24 cellular contexts compared by ENCODE assay signal in genomic region chr4:185179488-185179887, GRCh38. TPM values are rescaled to one million over a fixed set of nuclear protein-coding genes. Genes with fewer than 3 reads are reported as not detected.
DNase-seq lines count a peak whose midpoint lies in the region; ATAC-seq and FAIRE-seq lines count a peak whose summit lies in the region.
"Had no signal": no experiment of that assay in that cellular context is flagged by ENCODE, and none has a peak within 500 bp of the region (broad histone marks: within the 10 kb centered on the region; RNA-seq: fewer than 3 reads in every experiment).

No MANE protein-coding gene starts in this region.

- H3K9me3 Mint-ChIP-seq in activated CD4-positive, alpha-beta T cell treated with anti-CD3 and anti-CD28 coated beads for 36 hours (ENCODE audit: low read depth): no peaks in the 10 kb centered on the region
- H3K9me3 Mint-ChIP-seq in activated T-cell treated with anti-CD3 and anti-CD28 coated beads, Interleukin-2, amount 50 U/mL, for 72 hours: no peaks in the 10 kb centered on the region
- H3K9me3 Mint-ChIP-seq in activated T-cell treated with anti-CD3 and anti-CD28 coated beads, Interleukin-2, amount 50 U/mL, for 24 hours: no peaks in the 10 kb centered on the region
- H3K9me3 Mint-ChIP-seq: CD14-positive monocyte; CD8-positive, alpha-beta memory T cell had no signal

- intact Hi-C loops in activated CD4-positive, alpha-beta T cell treated with anti-CD3 and anti-CD28 coated beads for 36 hours (cut with DNase I, micrococcal nuclease): no loop called here

- H3K27ac Mint-ChIP-seq in activated CD4-positive, alpha-beta T cell treated with anti-CD3 and anti-CD28 coated beads for 36 hours: no peak overlapping the region
- no peak overlapping the region for H3K27ac Mint-ChIP-seq in activated T-cell treated with anti-CD3 and anti-CD28 coated beads, Interleukin-2, amount 50 U/mL, for 72 hours
- H3K27ac Mint-ChIP-seq in activated T-cell treated with anti-CD3 and anti-CD28 coated beads, Interleukin-2, amount 50 U/mL, for 24 hours: no peak overlapping the region
- H3K27ac Mint-ChIP-seq: CD14-positive monocyte; CD8-positive, alpha-beta memory T cell had no signal

- CTCF ChIA-PET in activated CD4-positive, alpha-beta T cell treated with anti-CD3 and anti-CD28 coated beads for 36 hours (lab: Charles Lee): no interaction called here

- H3K27me3 Mint-ChIP-seq in activated CD4-positive, alpha-beta T cell treated with anti-CD3 and anti-CD28 coated beads for 36 hours: no peaks in the 10 kb centered on the region
- H3K27me3 Mint-ChIP-seq in activated T-cell treated with anti-CD3 and anti-CD28 coated beads, Interleukin-2, amount 50 U/mL, for 72 hours (ENCODE audit: low read depth): no peaks in the 10 kb centered on the region
- no peaks in the 10 kb centered on the region for H3K27me3 Mint-ChIP-seq in activated T-cell treated with anti-CD3 and anti-CD28 coated beads, Interleukin-2, amount 50 U/mL, for 24 hours
- H3K27me3 Mint-ChIP-seq: CD8-positive, alpha-beta memory T cell had no signal

- POLR2A ChIA-PET in activated CD4-positive, alpha-beta T cell treated with anti-CD3 and anti-CD28 coated beads for 36 hours (lab: Charles Lee): no interaction called here

- H3K4me3 Mint-ChIP-seq in activated CD4-positive, alpha-beta T cell treated with anti-CD3 and anti-CD28 coated beads for 36 hours: no peak overlapping the region
- H3K4me3 Mint-ChIP-seq in activated T-cell treated with anti-CD3 and anti-CD28 coated beads, Interleukin-2, amount 50 U/mL, for 72 hours: no peak overlapping the region
- no peak overlapping the region for H3K4me3 Mint-ChIP-seq in activated T-cell treated with anti-CD3 and anti-CD28 coated beads, Interleukin-2, amount 50 U/mL, for 24 hours
- H3K4me3 Mint-ChIP-seq: CD14-positive monocyte; CD8-positive, alpha-beta memory T cell had no signal

- peak; percentile 72 for FAIRE-seq in GM19239 (lab: Jason Lieb, UNC)
- FAIRE-seq: GM12878 had no signal

- ATAC-seq in activated CD4-positive, alpha-beta T cell treated with anti-CD3 and anti-CD28 coated beads for 36 hours: peak; percentile 65
- ATAC-seq in activated T-cell treated with anti-CD3 and anti-CD28 coated beads, Interleukin-2, amount 50 U/mL, for 72 hours (replicated peaks in 1 of 2): peak; percentile 27 to 52
- ATAC-seq: GM12878, HCT116 had no signal

- peaks cover 23% of the 10 kb centered on the region for H3K36me3 Mint-ChIP-seq in activated CD4-positive, alpha-beta T cell treated with anti-CD3 and anti-CD28 coated beads for 36 hours (ENCODE audit: low read depth)
- peaks cover 1 to 7% of the 10 kb centered on the region in 2 donors for H3K36me3 Mint-ChIP-seq in activated T-cell treated with anti-CD3 and anti-CD28 coated beads, Interleukin-2, amount 50 U/mL, for 72 hours (ENCODE audit: insufficient read depth in 2 of 2)
- H3K36me3 Mint-ChIP-seq in activated T-cell treated with anti-CD3 and anti-CD28 coated beads, Interleukin-2, amount 50 U/mL, for 24 hours (ENCODE audit: low read depth): peaks cover 48% of the 10 kb centered on the region

- H3K4me1 Mint-ChIP-seq in activated CD4-positive, alpha-beta T cell treated with anti-CD3 and anti-CD28 coated beads for 36 hours: peaks cover 28% of the 10 kb centered on the region
- H3K4me1 Mint-ChIP-seq in activated T-cell treated with anti-CD3 and anti-CD28 coated beads, Interleukin-2, amount 50 U/mL, for 72 hours (ENCODE audit: low read depth): peaks cover 15% of the 10 kb centered on the region
- H3K4me1 Mint-ChIP-seq in activated T-cell treated with anti-CD3 and anti-CD28 coated beads, Interleukin-2, amount 50 U/mL, for 24 hours (ENCODE audit: low read depth): peaks cover 31% of the 10 kb centered on the region
- H3K4me1 Mint-ChIP-seq: CD14-positive monocyte had no signal

- peak; percentile 13 for DNase-seq in activated CD4-positive, alpha-beta T cell treated with anti-CD3 and anti-CD28 coated beads for 36 hours
- no peak for DNase-seq in activated CD4-positive, alpha-beta T cell treated with anti-CD3 and anti-CD28 coated beads for 4 hours
- DNase-seq in activated T-cell treated with anti-CD3 and anti-CD28 coated beads, Interleukin-2, amount 50 U/mL, for 72 hours: no peak
- DNase-seq in activated T-cell treated with anti-CD3 and anti-CD28 coated beads, Interleukin-2, amount 50 U/mL, for 24 hours: no peak
- DNase-seq in GM19239 (ENCODE audit: insufficient read length, low spot score) (no peak), left kidney (ENCODE audit: low read depth, low spot score) (peak; percentile 20), NCI-H146 treated with DMSO at 0.1 percent for 48 hours (lab: John Stamatoyannopoulos, UW; ENCODE audit: unreplicated experiment) (no peak), Ammon's horn (ENCODE audit: low spot score) (no peak)
- DNase-seq: BE2C; CD8-positive, alpha-beta memory T cell; DMS 273 treated with DMSO at 0.1 percent for 48 hours; DMS79; EL; GDM1; NCI-H1048; NCI-H1417; NCI-H1694 treated with DMSO at 0.1 percent for 48 hours; NCI-H2081; NCI-H526 treated with DMSO at 0.1 percent for 48 hours; Right ventricle myocardium superior; RPMI8226 had no signal

RNA-seq across cellular contexts. Expression of gene CFAP97, which starts 24.3 kb away (rescaled TPM):
- total RNA-seq in activated CD4-positive, alpha-beta T cell treated with anti-CD3 and anti-CD28 coated beads for 36 hours: 10 to 100 TPM; 54.6 to 81.8 TPM
- total RNA-seq in activated T-cell treated with anti-CD3 and anti-CD28 coated beads, Interleukin-2, amount 50 U/mL, for 72 hours: 10 to 100 TPM; 47.3 to 51.8 TPM

RNA-seq across cellular contexts. Expression of gene SNX25, which starts 29.9 kb away (rescaled TPM):
- 10 to 100 TPM; 14.8 to 15.0 TPM for total RNA-seq in activated CD4-positive, alpha-beta T cell treated with anti-CD3 and anti-CD28 coated beads for 36 hours
- total RNA-seq in activated T-cell treated with anti-CD3 and anti-CD28 coated beads, Interleukin-2, amount 50 U/mL, for 72 hours: 10 to 100 TPM; 15.8 to 17.9 TPM

RNA-seq across cellular contexts. Expression of gene SLC25A4, which starts 36.4 kb away (rescaled TPM):
- total RNA-seq in activated CD4-positive, alpha-beta T cell treated with anti-CD3 and anti-CD28 coated beads for 36 hours: 1 to 10 TPM; 4.2 to 5.0 TPM
- total RNA-seq in activated T-cell treated with anti-CD3 and anti-CD28 coated beads, Interleukin-2, amount 50 U/mL, for 72 hours: 1 to 10 TPM; 4.2 to 7.8 TPM

Comparison
In these comparisons a context has a peak if more than half of its experiments do, and no peak if none do; other contexts are left out.
1. DNase-seq: peak in activated CD4-positive, alpha-beta T cell treated with anti-CD3 and anti-CD28 coated beads for 36 hours (single experiment) and left kidney (single experiment); none in activated CD4-positive, alpha-beta T cell treated with anti-CD3 and anti-CD28 coated beads for 4 hours (0 of 2), activated T-cell treated with anti-CD3 and anti-CD28 coated beads, Interleukin-2, amount 50 U/mL, for 72 hours (0 of 2), activated T-cell treated with anti-CD3 and anti-CD28 coated beads, Interleukin-2, amount 50 U/mL, for 24 hours (single experiment), GM19239 (single experiment), NCI-H146 treated with DMSO at 0.1 percent for 48 hours (single experiment) and Ammon's horn (single experiment).